In genomic region chr15:88012711-88013110, GRCh38 we compare ENCODE assay signal across 8 cellular contexts.
"Had no signal": no experiment of that assay in that cellular context is flagged by ENCODE, and none has a peak within 500 bp of the region (broad histone marks: within the 10 kb centered on the region; RNA-seq: fewer than 3 reads in every experiment).

No MANE protein-coding gene starts in this region.

- ATAC-seq: GM12878 had no signal

- H3K4me3 ChIP-seq: GM12878 had no signal

- DNase-seq: GDM1, GF-D8 had no signal

- FAIRE-seq: G401.6, GM12878, GM12891, GM12892, GM18507, GM19239 had no signal
